10 cellular contexts compared by ENCODE assay signal in genomic region chr4:8260656-8261111, GRCh38. TPM values are rescaled to one million over a fixed set of nuclear protein-coding genes. Genes with fewer than 3 reads are reported as not detected.
A peak's percentile ranks its signal among the peaks of the same experiment; 100 is the strongest.
DNase-seq lines count a peak whose midpoint lies in the region; ATAC-seq and TF ChIP-seq lines count a peak whose summit lies in the region.
"Had no signal": no experiment of that assay in that cellular context is flagged by ENCODE, and none has a peak within 500 bp of the region (broad histone marks: within the 10 kb centered on the region; RNA-seq: fewer than 3 reads in every experiment).

No MANE protein-coding gene starts in this region.

- H2AFZ ChIP-seq in SK-N-SH (ENCODE audit: low read depth) = no peak overlapping the region

- in situ Hi-C loops in gastrocnemius medialis (cut with MboI; ENCODE audit: low sequenced_read_pairs in 4 of 4) = no loop called here

- peak overlapping the region in 1 of 2 experiments; percentile 29; a peak in 1 of 4 replicates for H3K27ac ChIP-seq in SK-N-SH (ENCODE audit: low read depth in 2 of 2, low read length in 1 of 2)
- peak overlapping the region in 1 of 4 donors; percentile 33 for H3K27ac ChIP-seq in gastrocnemius medialis
- H3K27ac ChIP-seq: SJSA1 had no signal

- TF ChIP-seq CTCF in SK-N-SH (IDR thresholded peaks at IDR 0.05) (no peak), gastrocnemius medialis (IDR thresholded peaks at IDR 0.05 in 4 of 5, conservative IDR thresholded peaks at IDR 0.05 in 1 of 5) (no peak)

- no peaks in the 10 kb centered on the region for H3K79me2 ChIP-seq in SK-N-SH (ENCODE audit: insufficient read depth)

- H3K27me3 ChIP-seq in SK-N-SH (ENCODE audit: insufficient read depth) = no peaks in the 10 kb centered on the region
- no peaks in the 10 kb centered on the region for H3K27me3 ChIP-seq in gastrocnemius medialis
- H3K27me3 ChIP-seq: SJSA1 had no signal

- ATAC-seq in gastrocnemius medialis = peak; percentile 25 to 48
- ATAC-seq in HG02973 (IDR thresholded peaks at IDR 0.05; ENCODE audit: unreplicated experiment) = no peak
- ATAC-seq in HG02938 (IDR thresholded peaks at IDR 0.05; ENCODE audit: unreplicated experiment) = no peak

- 43% methylated on average over 13 of the region's 13 CpGs for WGBS in SK-N-SH (ENCODE audit: low lambda C conversion rate)

- CTCF ChIA-PET in SK-N-SH (lab: Yijun Ruan, JAX) = interaction anchor here (1.0 to 1.6 kb wide), 4 partner anchors 18 to 87 kb away, joined by 3 to 5 read pairs (median 4); no protein-coding TSS in a partner anchor

- no peak for TF ChIP-seq EP300 in SK-N-SH (IDR thresholded peaks at IDR 0.05; ENCODE audit: borderline replicate concordance in 1 of 2, low read depth in 1 of 2, low read length in 1 of 2)

- TF ChIP-seq POLR2A in gastrocnemius medialis (IDR thresholded peaks at IDR 0.05) = no peak

- peaks cover 5 to 24% of the 10 kb centered on the region in 2 experiments; a peak in 1 of 4 replicates for H3K4me1 ChIP-seq in SK-N-SH (ENCODE audit: control insufficient read depth in 1 of 2, insufficient read depth in 2 of 2, low read depth in 1 of 2, low read length in 1 of 2)
- H3K4me1 ChIP-seq in gastrocnemius medialis = no peaks in the 10 kb centered on the region

- H3K9ac ChIP-seq in SK-N-SH = no peak overlapping the region

- no peaks in the 10 kb centered on the region for H3K9me3 ChIP-seq in SK-N-SH
- H3K9me3 ChIP-seq in gastrocnemius medialis = no peaks in the 10 kb centered on the region
- H3K9me3 ChIP-seq: SJSA1 had no signal

- H4K20me1 ChIP-seq in SK-N-SH (ENCODE audit: insufficient read depth) = no peaks in the 10 kb centered on the region

- POLR2A ChIA-PET in SK-N-SH (lab: Yijun Ruan, JAX) = no interaction called here

- no peaks in the 10 kb centered on the region for H3K36me3 ChIP-seq in SK-N-SH (replicated peaks in 1 of 2; ENCODE audit: control insufficient read depth in 1 of 2, insufficient read depth in 2 of 2, low read length in 1 of 2)
- H3K36me3 ChIP-seq in gastrocnemius medialis = no peaks in the 10 kb centered on the region
- H3K36me3 ChIP-seq: SJSA1 had no signal

- DNase-seq in Daoy (ENCODE audit: low read depth) = peak; percentile 68
- DNase-seq in SK-N-SH = peak; percentile 74
- peak; percentile 65 for DNase-seq in fibroblast of the conjunctiva (ENCODE audit: low read depth)
- no peak for DNase-seq in gastrocnemius medialis
- DNase-seq in NCI-H2196 treated with DMSO at 0.1 percent for 48 hours (lab: John Stamatoyannopoulos, UW; ENCODE audit: unreplicated experiment) = no peak
- DNase-seq in inferior parietal cortex (ENCODE audit: extremely low spot score) = no peak
- DNase-seq: activated CD8-positive, alpha-beta memory T cell treated with anti-CD3 and anti-CD28 coated beads, Interleukin-2, amount 50 U/mL, for 4 hours had no signal

- no peaks in the 10 kb centered on the region for H3K9me2 ChIP-seq in SK-N-SH

- no peak for TF ChIP-seq RAD21 in SK-N-SH (IDR thresholded peaks at IDR 0.05; ENCODE audit: low read length)

- no peak overlapping the region for H3K4me2 ChIP-seq in SK-N-SH

- intact Hi-C loops in gastrocnemius medialis (cut with DNase I; ENCODE audit: low total_unique reads) = no loop called here

- no peaks in the 10 kb centered on the region for H3F3A ChIP-seq in SK-N-SH (replicated peaks; ENCODE audit: insufficient read depth)

- H3K4me3 ChIP-seq in SK-N-SH (ENCODE audit: low read depth in 2 of 2, low read length in 1 of 2) (no peak overlapping the region), gastrocnemius medialis (no peak overlapping the region)
- H3K4me3 ChIP-seq: SJSA1 had no signal

TF ChIP-seq in SK-N-SH, 30 proteins besides CTCF, POLR2A, EP300 and RAD21:
- TF ChIP-seq FOSL2 (IDR thresholded peaks at IDR 0.05; ENCODE audit: borderline replicate concordance, low read depth) (no peak), TAF1 (IDR thresholded peaks at IDR 0.05; ENCODE audit: borderline replicate concordance, low read depth, low read length) (no peak), GABPA (IDR thresholded peaks at IDR 0.05; ENCODE audit: low read depth) (no peak), GATA2 (CRISPR knock-in tag; IDR thresholded peaks at IDR 0.05) (no peak), NFIC (IDR thresholded peaks at IDR 0.05; ENCODE audit: borderline replicate concordance) (no peak), FOXM1 (IDR thresholded peaks at IDR 0.05; ENCODE audit: low read depth) (no peak), TCF12 (IDR thresholded peaks at IDR 0.05) (no peak), USF2 (IDR thresholded peaks at IDR 0.05; ENCODE audit: borderline replicate concordance, low read depth, low read length) (no peak), POLR2AphosphoS5 (IDR thresholded peaks at IDR 0.05; ENCODE audit: low read depth, low read length) (no peak), CHD2 (IDR thresholded peaks at IDR 0.05; ENCODE audit: low read length, partially characterized antibody) (no peak)
- TF ChIP-seq, protein P1, sequence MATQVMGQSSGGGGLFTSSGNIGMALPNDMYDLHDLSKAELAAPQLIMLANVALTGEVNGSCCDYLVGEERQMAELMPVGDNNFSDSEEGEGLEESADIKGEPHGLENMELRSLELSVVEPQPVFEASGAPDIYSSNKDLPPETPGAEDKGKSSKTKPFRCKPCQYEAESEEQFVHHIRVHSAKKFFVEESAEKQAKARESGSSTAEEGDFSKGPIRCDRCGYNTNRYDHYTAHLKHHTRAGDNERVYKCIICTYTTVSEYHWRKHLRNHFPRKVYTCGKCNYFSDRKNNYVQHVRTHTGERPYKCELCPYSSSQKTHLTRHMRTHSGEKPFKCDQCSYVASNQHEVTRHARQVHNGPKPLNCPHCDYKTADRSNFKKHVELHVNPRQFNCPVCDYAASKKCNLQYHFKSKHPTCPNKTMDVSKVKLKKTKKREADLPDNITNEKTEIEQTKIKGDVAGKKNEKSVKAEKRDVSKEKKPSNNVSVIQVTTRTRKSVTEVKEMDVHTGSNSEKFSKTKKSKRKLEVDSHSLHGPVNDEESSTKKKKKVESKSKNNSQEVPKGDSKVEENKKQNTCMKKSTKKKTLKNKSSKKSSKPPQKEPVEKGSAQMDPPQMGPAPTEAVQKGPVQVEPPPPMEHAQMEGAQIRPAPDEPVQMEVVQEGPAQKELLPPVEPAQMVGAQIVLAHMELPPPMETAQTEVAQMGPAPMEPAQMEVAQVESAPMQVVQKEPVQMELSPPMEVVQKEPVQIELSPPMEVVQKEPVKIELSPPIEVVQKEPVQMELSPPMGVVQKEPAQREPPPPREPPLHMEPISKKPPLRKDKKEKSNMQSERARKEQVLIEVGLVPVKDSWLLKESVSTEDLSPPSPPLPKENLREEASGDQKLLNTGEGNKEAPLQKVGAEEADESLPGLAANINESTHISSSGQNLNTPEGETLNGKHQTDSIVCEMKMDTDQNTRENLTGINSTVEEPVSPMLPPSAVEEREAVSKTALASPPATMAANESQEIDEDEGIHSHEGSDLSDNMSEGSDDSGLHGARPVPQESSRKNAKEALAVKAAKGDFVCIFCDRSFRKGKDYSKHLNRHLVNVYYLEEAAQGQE (IDR thresholded peaks at IDR 0.05; ENCODE audit: low read depth, low read length) = no peak

RNA-seq across cellular contexts. Expression of gene HTRA3, which starts 8.9 kb away (rescaled TPM):
- 0.11 and 0.27 TPM in 2 replicates for total RNA-seq in Daoy (2014; rRNA removed; shearing (Covaris generic))
- polyA plus RNA-seq in SK-N-SH (2012; rRNA removed) = 0.05 TPM in 1 of 2 replicates, not detected in the other
- 0.01 and 0.03 TPM in 2 replicates for polyA plus RNA-seq in SK-N-SH (2012; cell fraction: cytosol; rRNA removed)
- 0.04 and 0.05 TPM in 2 replicates for polyA plus RNA-seq in SK-N-SH (2012; cell fraction: nucleus; rRNA removed)
- total RNA-seq in gastrocnemius medialis = 10 to 100 TPM in 3 of 4 donors, 1 to 10 TPM in 1; 8.4 to 22.2 (median 16.0) TPM

Comparison
In these comparisons a context has a peak if more than half of its experiments do, and no peak if none do; other contexts are left out.
1. DNase-seq: peak in Daoy (single experiment), SK-N-SH (single experiment) and fibroblast of the conjunctiva (single experiment); none in gastrocnemius medialis (0 of 2), NCI-H2196 treated with DMSO at 0.1 percent for 48 hours (single experiment) and inferior parietal cortex (single experiment).
2. ATAC-seq: peak in gastrocnemius medialis (2 of 2); none in HG02973 (single experiment) and HG02938 (single experiment).